In the genomic region with DNA sequence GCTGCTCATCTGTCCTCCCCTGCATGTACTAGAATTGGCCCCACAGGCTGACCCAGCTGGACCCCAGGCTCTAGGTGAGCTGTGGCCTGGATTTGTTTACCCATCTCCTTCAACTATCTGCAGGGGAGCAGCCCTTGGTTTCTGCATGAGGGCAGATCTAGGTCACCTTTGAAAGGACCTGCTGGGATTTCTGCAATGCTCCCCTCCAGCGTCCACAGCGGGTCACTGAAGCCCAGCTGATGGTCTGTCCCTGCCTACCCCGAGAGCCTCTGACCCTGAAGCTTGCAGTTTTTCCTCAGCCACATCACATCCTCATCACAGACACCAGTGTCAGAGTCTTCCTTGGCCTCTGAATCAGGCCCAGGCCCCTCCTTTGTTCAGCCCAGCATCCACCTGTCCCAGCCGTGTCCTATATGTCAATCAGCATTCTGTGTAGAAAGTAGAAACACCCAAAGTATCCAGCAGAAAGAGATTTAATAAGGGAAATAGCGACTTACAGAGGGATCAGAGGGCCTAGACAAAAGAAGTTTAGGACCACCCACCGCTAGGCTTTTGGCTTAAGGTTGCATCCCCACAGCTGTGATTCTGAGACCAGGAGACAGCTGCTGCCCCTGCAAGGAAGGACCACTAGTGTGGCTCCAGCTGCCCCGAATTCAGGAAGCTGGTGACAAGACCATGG, we compare ENCODE assay signal across 1 cellular context.
TF ChIP-seq lines count a peak whose summit lies in the region.

No MANE protein-coding gene starts in this region.

TF ChIP-seq in GM23338, 12 proteins besides CTCF, POLR2A, EP300 and RAD21 (continued from another document):
- TF ChIP-seq EZH2 (IDR thresholded peaks at IDR 0.05; ENCODE audit: low read depth, unreplicated experiment) = no peak
- TF ChIP-seq, protein P1, sequence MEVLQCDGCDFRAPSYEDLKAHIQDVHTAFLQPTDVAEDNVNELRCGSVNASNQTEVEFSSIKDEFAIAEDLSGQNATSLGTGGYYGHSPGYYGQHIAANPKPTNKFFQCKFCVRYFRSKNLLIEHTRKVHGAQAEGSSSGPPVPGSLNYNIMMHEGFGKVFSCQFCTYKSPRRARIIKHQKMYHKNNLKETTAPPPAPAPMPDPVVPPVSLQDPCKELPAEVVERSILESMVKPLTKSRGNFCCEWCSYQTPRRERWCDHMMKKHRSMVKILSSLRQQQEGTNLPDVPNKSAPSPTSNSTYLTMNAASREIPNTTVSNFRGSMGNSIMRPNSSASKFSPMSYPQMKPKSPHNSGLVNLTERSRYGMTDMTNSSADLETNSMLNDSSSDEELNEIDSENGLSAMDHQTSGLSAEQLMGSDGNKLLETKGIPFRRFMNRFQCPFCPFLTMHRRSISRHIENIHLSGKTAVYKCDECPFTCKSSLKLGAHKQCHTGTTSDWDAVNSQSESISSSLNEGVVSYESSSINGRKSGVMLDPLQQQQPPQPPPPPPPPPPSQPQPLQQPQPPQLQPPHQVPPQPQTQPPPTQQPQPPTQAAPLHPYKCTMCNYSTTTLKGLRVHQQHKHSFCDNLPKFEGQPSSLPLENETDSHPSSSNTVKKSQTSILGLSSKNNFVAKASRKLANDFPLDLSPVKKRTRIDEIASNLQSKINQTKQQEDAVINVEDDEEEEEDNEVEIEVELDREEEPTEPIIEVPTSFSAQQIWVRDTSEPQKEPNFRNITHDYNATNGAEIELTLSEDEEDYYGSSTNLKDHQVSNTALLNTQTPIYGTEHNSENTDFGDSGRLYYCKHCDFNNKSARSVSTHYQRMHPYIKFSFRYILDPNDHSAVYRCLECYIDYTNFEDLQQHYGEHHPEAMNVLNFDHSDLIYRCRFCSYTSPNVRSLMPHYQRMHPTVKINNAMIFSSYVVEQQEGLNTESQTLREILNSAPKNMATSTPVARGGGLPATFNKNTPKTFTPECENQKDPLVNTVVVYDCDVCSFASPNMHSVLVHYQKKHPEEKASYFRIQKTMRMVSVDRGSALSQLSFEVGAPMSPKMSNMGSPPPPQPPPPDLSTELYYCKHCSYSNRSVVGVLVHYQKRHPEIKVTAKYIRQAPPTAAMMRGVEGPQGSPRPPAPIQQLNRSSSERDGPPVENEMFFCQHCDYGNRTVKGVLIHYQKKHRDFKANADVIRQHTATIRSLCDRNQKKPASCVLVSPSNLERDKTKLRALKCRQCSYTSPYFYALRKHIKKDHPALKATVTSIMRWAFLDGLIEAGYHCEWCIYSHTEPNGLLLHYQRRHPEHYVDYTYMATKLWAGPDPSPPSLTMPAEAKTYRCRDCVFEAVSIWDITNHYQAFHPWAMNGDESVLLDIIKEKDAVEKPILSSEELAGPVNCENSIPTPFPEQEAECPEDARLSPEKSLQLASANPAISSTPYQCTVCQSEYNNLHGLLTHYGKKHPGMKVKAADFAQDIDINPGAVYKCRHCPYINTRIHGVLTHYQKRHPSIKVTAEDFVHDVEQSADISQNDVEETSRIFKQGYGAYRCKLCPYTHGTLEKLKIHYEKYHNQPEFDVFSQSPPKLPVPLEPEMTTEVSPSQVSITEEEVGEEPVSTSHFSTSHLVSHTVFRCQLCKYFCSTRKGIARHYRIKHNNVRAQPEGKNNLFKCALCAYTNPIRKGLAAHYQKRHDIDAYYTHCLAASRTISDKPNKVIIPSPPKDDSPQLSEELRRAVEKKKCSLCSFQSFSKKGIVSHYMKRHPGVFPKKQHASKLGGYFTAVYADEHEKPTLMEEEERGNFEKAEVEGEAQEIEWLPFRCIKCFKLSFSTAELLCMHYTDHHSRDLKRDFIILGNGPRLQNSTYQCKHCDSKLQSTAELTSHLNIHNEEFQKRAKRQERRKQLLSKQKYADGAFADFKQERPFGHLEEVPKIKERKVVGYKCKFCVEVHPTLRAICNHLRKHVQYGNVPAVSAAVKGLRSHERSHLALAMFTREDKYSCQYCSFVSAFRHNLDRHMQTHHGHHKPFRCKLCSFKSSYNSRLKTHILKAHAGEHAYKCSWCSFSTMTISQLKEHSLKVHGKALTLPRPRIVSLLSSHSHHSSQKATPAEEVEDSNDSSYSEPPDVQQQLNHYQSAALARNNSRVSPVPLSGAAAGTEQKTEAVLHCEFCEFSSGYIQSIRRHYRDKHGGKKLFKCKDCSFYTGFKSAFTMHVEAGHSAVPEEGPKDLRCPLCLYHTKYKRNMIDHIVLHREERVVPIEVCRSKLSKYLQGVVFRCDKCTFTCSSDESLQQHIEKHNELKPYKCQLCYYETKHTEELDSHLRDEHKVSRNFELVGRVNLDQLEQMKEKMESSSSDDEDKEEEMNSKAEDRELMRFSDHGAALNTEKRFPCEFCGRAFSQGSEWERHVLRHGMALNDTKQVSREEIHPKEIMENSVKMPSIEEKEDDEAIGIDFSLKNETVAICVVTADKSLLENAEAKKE (CRISPR knock-in tag; IDR thresholded peaks at IDR 0.05) = no peak
